ENCODE assay signal across 24 cellular contexts in the genomic region with DNA sequence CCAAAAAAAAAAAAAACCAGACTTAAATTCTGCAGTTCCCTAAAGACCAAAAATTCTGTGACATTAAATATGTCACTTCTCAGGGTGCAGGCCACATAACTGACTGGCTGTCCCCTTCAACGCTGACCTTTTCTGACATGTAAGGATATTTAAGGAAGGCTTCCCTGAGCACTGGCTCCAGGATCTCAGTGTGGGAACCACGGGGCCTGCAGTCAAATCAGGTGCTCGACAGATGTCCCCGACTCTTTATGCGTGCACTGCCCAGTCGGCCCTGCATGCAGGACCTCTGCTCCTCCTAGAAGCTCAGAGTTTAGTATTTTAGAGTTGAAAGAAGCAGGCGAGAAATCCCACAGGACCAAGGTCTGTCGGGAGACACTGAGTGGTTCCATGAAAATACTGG.
"Had no signal": no experiment of that assay in that cellular context is flagged by ENCODE, and none has a peak within 500 bp of the region (broad histone marks: within the 10 kb centered on the region; RNA-seq: fewer than 3 reads in every experiment).

No MANE protein-coding gene starts in this region.

- H3K27me3 Mint-ChIP-seq: activated B cell treated with CpG ODN at 0.5 μM for 24 hours; activated CD4-positive, alpha-beta T cell treated with anti-CD3 and anti-CD28 coated beads, Interleukin-2, amount 10 ng/mL, durations not matched to agents 24 days and 14 days had no signal

- H3K27ac Mint-ChIP-seq: activated B cell treated with CpG ODN at 0.5 μM for 24 hours; activated CD4-positive, alpha-beta T cell treated with anti-CD3 and anti-CD28 coated beads, Interleukin-2, amount 10 ng/mL, durations not matched to agents 24 days and 14 days; activated naive CD4-positive, alpha-beta T cell treated with anti-CD3 and anti-CD28 coated beads for 36 hours had no signal

- ATAC-seq: activated T-cell treated with anti-CD3 and anti-CD28 coated beads, Interleukin-2, amount 50 U/mL, for 4 hours; body of pancreas had no signal

- H3K4me3 Mint-ChIP-seq: activated B cell treated with CpG ODN at 0.5 μM for 24 hours; activated CD4-positive, alpha-beta T cell treated with anti-CD3 and anti-CD28 coated beads, Interleukin-2, amount 10 ng/mL, durations not matched to agents 24 days and 14 days; activated naive CD4-positive, alpha-beta T cell treated with anti-CD3 and anti-CD28 coated beads for 36 hours; activated T-cell treated with anti-CD3 and anti-CD28 coated beads, Interleukin-2, amount 50 U/mL, for 4 hours had no signal

- H3K4me1 Mint-ChIP-seq: activated B cell treated with CpG ODN at 0.5 μM for 24 hours; activated CD4-positive, alpha-beta T cell treated with anti-CD3 and anti-CD28 coated beads, Interleukin-2, amount 10 ng/mL, durations not matched to agents 24 days and 14 days had no signal

- H3K9me3 Mint-ChIP-seq: activated B cell treated with CpG ODN at 0.5 μM for 24 hours; activated CD4-positive, alpha-beta T cell treated with anti-CD3 and anti-CD28 coated beads, Interleukin-2, amount 10 ng/mL, durations not matched to agents 24 days and 14 days; activated naive CD4-positive, alpha-beta T cell treated with anti-CD3 and anti-CD28 coated beads for 36 hours; activated T-cell treated with anti-CD3 and anti-CD28 coated beads, Interleukin-2, amount 50 U/mL, for 4 hours had no signal

- DNase-seq: activated B cell treated with CpG ODN at 0.5 μM for 24 hours; activated CD4-positive, alpha-beta T cell treated with anti-CD3 and anti-CD28 coated beads for 1 hour; activated CD4-positive, alpha-beta T cell treated with anti-CD3 and anti-CD28 coated beads, Interleukin-2, amount 10 ng/mL, durations not matched to agents 24 days and 14 days; activated CD4-positive, alpha-beta T cell treated with anti-CD3 and anti-CD28 coated beads, Interleukin-2, amount 50 U/mL, for 48 hours; activated CD8-positive, alpha-beta memory T cell treated with anti-CD3 and anti-CD28 coated beads for 24 hours; activated effector memory CD4-positive, alpha-beta T cell treated with anti-CD3 and anti-CD28 coated beads, Interleukin-2, amount 50 U/mL, for 16 hours; activated naive CD4-positive, alpha-beta T cell treated with anti-CD3 and anti-CD28 coated beads for 36 hours; activated T-cell treated with anti-CD3 and anti-CD28 coated beads, Interleukin-2, amount 50 U/mL, for 4 hours; aorta; body of pancreas; MG63; MV-4-11; NCI-H1105; NCI-H1436; NCI-H1694 treated with DMSO at 0.1 percent for 48 hours; NCI-H2029 treated with DMSO at 0.1 percent for 48 hours; NCI-H345; NCI-H510A; NCI-H69; NK-92 treated with Interleukin-12 subunit alpha and Interleukin-12 subunit beta, amount 100 ng/mL, for 24 hours; Peyer's patch; SIG-M5; T-helper 2 cell; T1000 had no signal
